21 cellular contexts compared by ENCODE assay signal in genomic region chr7:50022991-50023390, GRCh38.
DNase-seq lines count a peak whose midpoint lies in the region; ATAC-seq lines count a peak whose summit lies in the region.
"Had no signal": no experiment of that assay in that cellular context is flagged by ENCODE, and none has a peak within 500 bp of the region (broad histone marks: within the 10 kb centered on the region; RNA-seq: fewer than 3 reads in every experiment).

No MANE protein-coding gene starts in this region.

- H3K27me3 Mint-ChIP-seq in activated CD4-positive, alpha-beta T cell treated with anti-CD3 and anti-CD28 coated beads, Interleukin-2, amount 10 ng/mL, durations not matched to agents 7 days and 5 days, result peaks cover 27% of the 10 kb centered on the region

- no peaks in the 10 kb centered on the region for H3K36me3 Mint-ChIP-seq in activated CD4-positive, alpha-beta T cell treated with anti-CD3 and anti-CD28 coated beads, Interleukin-2, amount 10 ng/mL, durations not matched to agents 7 days and 5 days (ENCODE audit: low read depth)
- H3K36me3 Mint-ChIP-seq: CD4-positive, CD25-positive, alpha-beta regulatory T cell had no signal

- no peaks in the 10 kb centered on the region for H3K4me1 Mint-ChIP-seq in activated CD4-positive, alpha-beta T cell treated with anti-CD3 and anti-CD28 coated beads, Interleukin-2, amount 10 ng/mL, durations not matched to agents 7 days and 5 days
- H3K4me1 Mint-ChIP-seq: CD4-positive, CD25-positive, alpha-beta regulatory T cell had no signal

- CTCF ChIA-PET in activated CD4-positive, alpha-beta T cell treated with anti-CD3 and anti-CD28 coated beads, Interleukin-2, amount 10 ng/mL, durations not matched to agents 7 days and 5 days (lab: Charles Lee), result no interaction called here

- no peaks in the 10 kb centered on the region for H3K9me3 Mint-ChIP-seq in activated CD4-positive, alpha-beta T cell treated with anti-CD3 and anti-CD28 coated beads, Interleukin-2, amount 10 ng/mL, durations not matched to agents 7 days and 5 days

- POLR2A ChIA-PET in activated CD4-positive, alpha-beta T cell treated with anti-CD3 and anti-CD28 coated beads, Interleukin-2, amount 10 ng/mL, durations not matched to agents 7 days and 5 days (lab: Charles Lee), result no interaction called here

- H3K27ac Mint-ChIP-seq in activated CD4-positive, alpha-beta T cell treated with anti-CD3 and anti-CD28 coated beads, Interleukin-2, amount 10 ng/mL, durations not matched to agents 7 days and 5 days, result no peak overlapping the region

- H3K4me3 Mint-ChIP-seq in activated CD4-positive, alpha-beta T cell treated with anti-CD3 and anti-CD28 coated beads, Interleukin-2, amount 10 ng/mL, durations not matched to agents 7 days and 5 days, result no peak overlapping the region
- H3K4me3 Mint-ChIP-seq: CD4-positive, CD25-positive, alpha-beta regulatory T cell had no signal

- peak; percentile 71 for ATAC-seq in GM19035 (IDR thresholded peaks at IDR 0.05; ENCODE audit: unreplicated experiment)
- peak; percentile 59 for ATAC-seq in HG02884 (IDR thresholded peaks at IDR 0.05; ENCODE audit: unreplicated experiment)
- ATAC-seq in HG03565 (IDR thresholded peaks at IDR 0.05; ENCODE audit: unreplicated experiment), result peak; percentile 72
- no peak for ATAC-seq in HG03280 (IDR thresholded peaks at IDR 0.05; ENCODE audit: unreplicated experiment)

- DNase-seq in NCI-H82 treated with DMSO at 0.1 percent for 48 hours (lab: John Stamatoyannopoulos, UW; ENCODE audit: unreplicated experiment) (no peak), NCI-H1694 (lab: John Stamatoyannopoulos, UW) (no peak)
- DNase-seq in activated CD4-positive, alpha-beta T cell treated with anti-CD3 and anti-CD28 coated beads, Interleukin-2, amount 10 ng/mL, durations not matched to agents 7 days and 5 days, result no peak
- DNase-seq: CD4-positive, CD25-positive, alpha-beta regulatory T cell; COR-L47; DMS 273 treated with DMSO at 0.1 percent for 48 hours; DND-41; H7; KG1; NCI-H1092 treated with DMSO at 0.1 percent for 48 hours; NCI-H1436 treated with DMSO at 0.1 percent for 48 hours; NCI-H2029; NCI-H226; NCI-H510A treated with DMSO at 0.1 percent for 48 hours; NCI-H748 treated with DMSO at 0.1 percent for 48 hours; Peyer's patch; T-helper 9 cell had no signal
